8 cellular contexts compared by ENCODE assay signal in the genomic region with DNA sequence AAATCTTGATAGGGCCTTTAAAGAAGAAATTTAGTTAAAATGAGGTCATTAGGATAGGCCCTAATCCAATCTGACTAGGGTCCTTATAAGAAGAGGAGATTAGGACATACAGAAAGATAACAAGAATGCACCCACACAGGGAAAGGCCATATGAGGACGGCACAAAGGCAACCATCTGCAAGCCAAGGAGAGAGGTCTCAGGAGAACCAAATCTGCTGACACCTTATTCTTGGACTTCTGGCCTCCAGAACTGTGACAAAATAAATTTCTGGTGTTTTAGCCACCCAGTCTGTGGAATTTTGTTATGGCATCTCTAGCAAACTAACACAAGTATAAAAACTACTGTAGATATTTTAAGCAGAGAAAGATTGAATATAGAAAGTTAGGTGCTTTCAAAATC.
"Had no signal": no experiment of that assay in that cellular context is flagged by ENCODE, and none has a peak within 500 bp of the region (broad histone marks: within the 10 kb centered on the region; RNA-seq: fewer than 3 reads in every experiment).

No MANE protein-coding gene starts in this region.

- H3K27ac ChIP-seq: GM23248 had no signal

- FAIRE-seq: H54, HTR-8/SVneo, K562 had no signal

- H3K4me3 ChIP-seq: GM23248, K562 had no signal

- DNase-seq: GM23248, GOT3, H9, HCEC 1CT, KG1 had no signal

- H3K9ac ChIP-seq: GM23248 had no signal

- ATAC-seq: K562 had no signal
